Comparison of ENCODE assay signal across 23 cellular contexts in genomic region chr1:30490554-30491053, GRCh38.
DNase-seq lines count a peak whose midpoint lies in the region; FAIRE-seq and TF ChIP-seq lines count a peak whose summit lies in the region.
"Had no signal": no experiment of that assay in that cellular context is flagged by ENCODE, and none has a peak within 500 bp of the region (broad histone marks: within the 10 kb centered on the region; RNA-seq: fewer than 3 reads in every experiment).

No MANE protein-coding gene starts in this region.

- no peaks in the 10 kb centered on the region for H3K4me1 Mint-ChIP-seq in CD14-positive monocyte
- H3K4me1 Mint-ChIP-seq: B cell; CD8-positive, alpha-beta memory T cell; GM23338 had no signal

- H3K9me3 ChIP-seq in osteoblast (ENCODE audit: low read depth, low read length) (no peaks in the 10 kb centered on the region), spleen (peaks cover 0 to 15% (median 0%) of the 10 kb centered on the region in 8 donors)

- H3K27ac ChIP-seq in osteoblast (ENCODE audit: low read depth, low read length) (no peak overlapping the region), spleen (no peak overlapping the region)
- H3K27ac ChIP-seq: 22Rv1, BLaER1, C4-2B had no signal

- H3K79me2 ChIP-seq in osteoblast (ENCODE audit: insufficient read depth, low read length): no peaks in the 10 kb centered on the region

- 57 to 90% (median 71%) methylated on average over 1 to 3 of the region's 3 CpGs for WGBS in spleen, 5 donors

- no peak overlapping the region for H3K27ac Mint-ChIP-seq in CD14-positive monocyte
- H3K27ac Mint-ChIP-seq: B cell; CD4-positive, alpha-beta T cell; CD8-positive, alpha-beta memory T cell; GM23338 had no signal

- H3K4me2 ChIP-seq in osteoblast (ENCODE audit: insufficient read depth, low read length): no peak overlapping the region
- H3K4me2 ChIP-seq: BLaER1, GM23338 had no signal

- H2AFZ ChIP-seq in osteoblast (ENCODE audit: low read length): no peak overlapping the region
- H2AFZ ChIP-seq: GM23338 had no signal

- no peaks in the 10 kb centered on the region for H4K20me1 ChIP-seq in osteoblast (ENCODE audit: insufficient read depth, low read length)
- H4K20me1 ChIP-seq: BLaER1 had no signal

- H3K36me3 ChIP-seq in osteoblast (ENCODE audit: insufficient read depth, low read length): no peaks in the 10 kb centered on the region
- H3K36me3 ChIP-seq in spleen: no peaks in the 10 kb centered on the region
- H3K36me3 ChIP-seq: BLaER1 had no signal

- H3K27me3 ChIP-seq in osteoblast (ENCODE audit: insufficient read depth, low read length) (no peaks in the 10 kb centered on the region), spleen (replicated peaks in 1 of 7) (peaks cover 0 to 18% (median 0%) of the 10 kb centered on the region in 7 donors)
- H3K27me3 ChIP-seq: BLaER1 had no signal

- TF ChIP-seq CTCF in CD14-positive monocyte (IDR thresholded peaks at IDR 0.05) (no peak), osteoblast (IDR thresholded peaks at IDR 0.05; ENCODE audit: extremely low read depth, low read depth, low read length) (no peak), spleen (IDR thresholded peaks at IDR 0.05 in 8 of 11, conservative IDR thresholded peaks at IDR 0.05 in 3 of 11) (no peak)

- H3K4me1 ChIP-seq in osteoblast (ENCODE audit: insufficient read depth, low read length): no peaks in the 10 kb centered on the region
- no peaks in the 10 kb centered on the region for H3K4me1 ChIP-seq in spleen

- no peaks in the 10 kb centered on the region for H3K27me3 Mint-ChIP-seq in CD14-positive monocyte (ENCODE audit: low read depth in 3 of 3)

- H3K4me3 ChIP-seq in osteoblast (ENCODE audit: insufficient read depth, low read length): no peak overlapping the region
- H3K4me3 ChIP-seq in spleen: no peak overlapping the region
- H3K4me3 ChIP-seq: BLaER1, GM12878, GM23338 had no signal

- peak; percentile 3 for DNase-seq in activated CD4-positive, CD25-positive, alpha-beta regulatory T cell treated with anti-CD3 and anti-CD28 coated beads, Interleukin-2, amount 50 U/mL, for 72 hours
- DNase-seq in activated CD4-positive, CD25-positive, alpha-beta regulatory T cell (lab: John Stamatoyannopoulos, UW): no peak
- peak; percentile 12 for DNase-seq in CD14-positive monocyte (ENCODE audit: low spot score)
- DNase-seq in osteoblast (ENCODE audit: insufficient read length, low spot score, missing footprints): peak; percentile 53
- peak; percentile 36 for DNase-seq in spleen
- no peak for DNase-seq in GM12892 (ENCODE audit: insufficient read length)
- no peak for DNase-seq in NCI-H1930 (lab: John Stamatoyannopoulos, UW)
- DNase-seq: CD4-positive, alpha-beta T cell; DMS 273 treated with DMSO at 0.1 percent for 48 hours; DMS79; EL; GDM1; H9 had no signal

- intact Hi-C loops in CD14-positive monocyte (cut with micrococcal nuclease) (no loop called here), spleen (cut with DNase I; ENCODE audit: low total_unique reads) (no loop called here)

- FAIRE-seq in GM12892 (lab: Jason Lieb, UNC): no peak
- FAIRE-seq: A204.1, D721Med, GM12878, GM18507 had no signal

- no peak overlapping the region for H3K4me3 Mint-ChIP-seq in CD14-positive monocyte
- H3K4me3 Mint-ChIP-seq: B cell; CD4-positive, alpha-beta T cell; CD8-positive, alpha-beta memory T cell; GM23338; H9 had no signal

- TF ChIP-seq POLR2A in spleen (IDR thresholded peaks at IDR 0.05) (no peak), GM12892 (IDR thresholded peaks at IDR 0.05; ENCODE audit: low read depth, low read length) (no peak)

- peaks cover 3 to 21% (median 8%) of the 10 kb centered on the region in 7 donors for H3K9me3 Mint-ChIP-seq in CD14-positive monocyte
- H3K9me3 Mint-ChIP-seq: CD4-positive, alpha-beta T cell had no signal

- no peaks in the 10 kb centered on the region for H3K36me3 Mint-ChIP-seq in CD14-positive monocyte
- H3K36me3 Mint-ChIP-seq: CD8-positive, alpha-beta memory T cell had no signal

Comparison
In these comparisons a context has a peak if more than half of its experiments do, and no peak if none do; other contexts are left out.
1. DNase-seq: peak in activated CD4-positive, CD25-positive, alpha-beta regulatory T cell treated with anti-CD3 and anti-CD28 coated beads, Interleukin-2, amount 50 U/mL, for 72 hours (single experiment), CD14-positive monocyte (single experiment), osteoblast (single experiment) and spleen (single experiment); none in activated CD4-positive, CD25-positive, alpha-beta regulatory T cell (0 of 4), GM12892 (single experiment) and NCI-H1930 (0 of 2).